In the genomic region with DNA sequence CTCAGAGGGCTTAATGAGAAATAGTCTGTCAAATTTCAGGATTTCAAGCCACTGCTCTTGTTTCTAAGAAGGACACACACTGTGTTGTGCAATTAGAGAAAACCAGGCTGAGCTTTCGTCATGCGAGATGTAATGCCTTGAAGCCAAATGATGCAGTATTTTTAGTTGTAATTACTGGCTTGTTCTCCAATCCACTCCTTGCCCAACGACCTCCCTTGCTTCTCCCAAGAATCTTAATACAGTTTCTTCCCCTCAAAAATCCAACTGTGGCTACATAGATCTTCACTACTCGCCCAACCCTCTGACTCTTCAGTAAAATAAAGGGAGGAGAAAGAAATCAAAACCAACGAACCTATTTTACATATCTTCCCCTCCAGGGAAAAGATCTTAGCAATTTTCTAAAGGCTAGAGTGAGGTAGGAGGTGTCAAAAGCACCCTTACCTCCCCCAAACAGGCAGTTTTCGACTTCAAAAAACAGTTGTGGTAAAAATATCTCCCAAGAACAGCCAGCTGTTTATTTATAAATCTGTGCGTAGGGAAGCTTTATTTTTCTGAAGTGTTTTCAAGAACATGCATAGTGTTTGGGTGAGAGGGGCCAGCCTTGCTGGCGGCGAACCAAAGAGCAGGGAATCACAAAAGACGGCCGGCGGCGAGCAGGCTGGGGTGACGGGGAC, we compare ENCODE assay signal across 8 cellular contexts.
A peak's percentile ranks its signal among the peaks of the same experiment; 100 is the strongest.
DNase-seq lines count a peak whose midpoint lies in the region; ATAC-seq and TF ChIP-seq lines count a peak whose summit lies in the region.

No MANE protein-coding gene starts in this region.

- no peaks in the 10 kb centered on the region for H3K27me3 ChIP-seq in BLaER1
- no peaks in the 10 kb centered on the region for H3K27me3 ChIP-seq in breast epithelium
- H3K27me3 ChIP-seq in subcutaneous abdominal adipose tissue (ENCODE audit: control insufficient read depth in 5 of 5, insufficient read depth in 4 of 5, low read length in 5 of 5): no peaks in the 10 kb centered on the region

- peak overlapping the region; percentile 70 for H3K27ac ChIP-seq in BLaER1
- peak overlapping the region; percentile 19 for H3K27ac ChIP-seq in KOPT-K1 (ENCODE audit: low read depth, low read length, poor library complexity, severe bottlenecking)
- peak overlapping the region; percentile 88 to 95 for H3K27ac ChIP-seq in breast epithelium
- H3K27ac ChIP-seq in subcutaneous abdominal adipose tissue (ENCODE audit: low read depth, low read length): peak overlapping the region; percentile 98

- ATAC-seq in HG03097 (IDR thresholded peaks at IDR 0.05; ENCODE audit: low FRiP score, unreplicated experiment) (no peak), GM21717 (IDR thresholded peaks at IDR 0.05; ENCODE audit: unreplicated experiment) (no peak)

- peak in 1 of 2 donors; percentile 52 for DNase-seq in breast epithelium (ENCODE audit: low spot score in 2 of 2)
- peak; percentile 43 for DNase-seq in left kidney (ENCODE audit: low read depth, low spot score)
- no peak for DNase-seq in NK-92 treated with Interleukin-12 subunit alpha and Interleukin-12 subunit beta, amount 100 ng/mL, for 24 hours (lab: John Stamatoyannopoulos, UW)

- H3K4me2 ChIP-seq in BLaER1: peak overlapping the region; percentile 96

- H3K9ac ChIP-seq in BLaER1: peak overlapping the region; percentile 80
- H3K9ac ChIP-seq in subcutaneous abdominal adipose tissue (ENCODE audit: low read length in 5 of 5): peak overlapping the region; percentile 69 to 94 (median 81)

- H4K20me1 ChIP-seq in BLaER1: no peaks in the 10 kb centered on the region

- H3K9me3 ChIP-seq in BLaER1 (no peaks in the 10 kb centered on the region), KOPT-K1 (ENCODE audit: insufficient read depth, low read length, poor library complexity, severe bottlenecking) (no peaks in the 10 kb centered on the region), breast epithelium (no peaks in the 10 kb centered on the region), subcutaneous abdominal adipose tissue (ENCODE audit: control insufficient read depth in 5 of 5, low read length in 5 of 5) (no peaks in the 10 kb centered on the region)

- no peak for TF ChIP-seq CTCF in breast epithelium (IDR thresholded peaks at IDR 0.05)

- no peak for TF ChIP-seq POLR2A in breast epithelium (IDR thresholded peaks at IDR 0.05)

- H3K4me1 ChIP-seq in BLaER1 (peaks cover 37% of the 10 kb centered on the region), breast epithelium (no peaks in the 10 kb centered on the region), subcutaneous abdominal adipose tissue (ENCODE audit: control insufficient read depth in 5 of 5, insufficient read depth in 5 of 5, low read length in 5 of 5) (peaks cover 5 to 48% (median 37%) of the 10 kb centered on the region in 5 donors)

- intact Hi-C loops in breast epithelium (cut with DNase I; ENCODE audit: low total_unique reads): loop anchor here (10.0 kb wide), 1 partner anchor 520 kb away; no protein-coding TSS in a partner anchor

- H3K36me3 ChIP-seq in BLaER1: peaks cover 9% of the 10 kb centered on the region; the same call in 1 of the 2 replicates
- H3K36me3 ChIP-seq in KOPT-K1 (ENCODE audit: insufficient read depth, low read length): no peaks in the 10 kb centered on the region
- H3K36me3 ChIP-seq in breast epithelium: no peaks in the 10 kb centered on the region
- H3K36me3 ChIP-seq in subcutaneous abdominal adipose tissue (ENCODE audit: control insufficient read depth in 5 of 5, insufficient read depth in 5 of 5, low read length in 5 of 5): peaks cover 0 to 6% (median 0%) of the 10 kb centered on the region in 5 donors

- H3K4me3 ChIP-seq in BLaER1: peak overlapping the region; percentile 66
- H3K4me3 ChIP-seq in breast epithelium: peak overlapping the region; percentile 45 to 75 (median 58)
- peak overlapping the region; percentile 61 to 85 (median 77) for H3K4me3 ChIP-seq in subcutaneous abdominal adipose tissue (ENCODE audit: low read depth in 1 of 5, low read length in 5 of 5)

Comparison
In these comparisons a context has a peak if more than half of its experiments do, and no peak if none do; other contexts are left out.
1. H3K27ac ChIP-seq: peak in every context shown above with its lines; median percentile 98 in subcutaneous abdominal adipose tissue; 92 in breast epithelium; 70 in BLaER1; 19 in KOPT-K1.